19 cellular contexts compared by ENCODE assay signal in genomic region chr5:78109891-78110324, GRCh38.
DNase-seq lines count a peak whose midpoint lies in the region; ATAC-seq, FAIRE-seq and TF ChIP-seq lines count a peak whose summit lies in the region.
"Had no signal": no experiment of that assay in that cellular context is flagged by ENCODE, and none has a peak within 500 bp of the region (broad histone marks: within the 10 kb centered on the region; RNA-seq: fewer than 3 reads in every experiment).

No MANE protein-coding gene starts in this region.

- H3K27ac ChIP-seq in naive thymus-derived CD4-positive, alpha-beta T cell (ENCODE audit: low read depth, low read length): no peak overlapping the region
- H3K27ac ChIP-seq: BLaER1 treated with 17β-estradiol and CSF1 and Interleukin-3, amounts not matched to agents 10 nM and 100 nM; epithelial cell of prostate; hepatocyte; thoracic aorta had no signal

- no peak for FAIRE-seq in D721Med (lab: Jason Lieb, UNC)

- intact Hi-C loops in activated B cell treated with CpG ODN at 0.5 μM for 24 hours (cut with micrococcal nuclease): loop anchor here (1.0 to 5.0 kb wide), 7 partner anchors 113 to 872 kb away; partner anchors contain the start of genes AP3B1, SCAMP1 and TBCA
- intact Hi-C loops in naive thymus-derived CD4-positive, alpha-beta T cell (cut with micrococcal nuclease): no loop called here

- CTCF ChIA-PET in activated B cell treated with CpG ODN at 0.5 μM for 24 hours (lab: Charles Lee): no interaction called here
- CTCF ChIA-PET in naive thymus-derived CD4-positive, alpha-beta T cell (lab: Charles Lee): no interaction called here

- H3K9me3 Mint-ChIP-seq in activated B cell treated with CpG ODN at 0.5 μM for 24 hours: no peaks in the 10 kb centered on the region
- H3K9me3 Mint-ChIP-seq in naive thymus-derived CD4-positive, alpha-beta T cell: no peaks in the 10 kb centered on the region
- H3K9me3 Mint-ChIP-seq: neural crest cell had no signal

- H3K36me3 Mint-ChIP-seq in activated B cell treated with CpG ODN at 0.5 μM for 24 hours (ENCODE audit: low read depth): peaks cover 27% of the 10 kb centered on the region
- H3K36me3 Mint-ChIP-seq in naive thymus-derived CD4-positive, alpha-beta T cell: peaks cover 21 to 62% (median 36%) of the 10 kb centered on the region in 5 donors

- H3K4me1 ChIP-seq in naive thymus-derived CD4-positive, alpha-beta T cell (ENCODE audit: control insufficient read depth in 2 of 2, insufficient read depth in 2 of 2, low read length in 2 of 2): no peaks in the 10 kb centered on the region

- no peak for TF ChIP-seq CTCF in activated B cell treated with CpG ODN at 0.5 μM for 24 hours (IDR thresholded peaks at IDR 0.05)
- TF ChIP-seq CTCF in D721Med (IDR thresholded peaks at IDR 0.05; ENCODE audit: insufficient read depth, missing control alignments): no peak

- no peaks in the 10 kb centered on the region for H3K9me3 ChIP-seq in naive thymus-derived CD4-positive, alpha-beta T cell (ENCODE audit: control insufficient read depth in 2 of 3, low read length in 3 of 3)
- H3K9me3 ChIP-seq: BLaER1 treated with 17β-estradiol and CSF1 and Interleukin-3, amounts not matched to agents 10 nM and 100 nM; thoracic aorta had no signal

- H3K27me3 ChIP-seq in naive thymus-derived CD4-positive, alpha-beta T cell (ENCODE audit: control insufficient read depth in 2 of 2, insufficient read depth in 2 of 2, low read length in 2 of 2): no peaks in the 10 kb centered on the region
- H3K27me3 ChIP-seq: BLaER1 treated with 17β-estradiol and CSF1 and Interleukin-3, amounts not matched to agents 10 nM and 100 nM; hepatocyte had no signal

- peak overlapping the region; percentile 75 for H3K4me3 Mint-ChIP-seq in activated B cell treated with CpG ODN at 0.5 μM for 24 hours
- no peak overlapping the region for H3K4me3 Mint-ChIP-seq in naive thymus-derived CD4-positive, alpha-beta T cell
- H3K4me3 Mint-ChIP-seq: activated naive CD8-positive, alpha-beta T cell; neural crest cell had no signal

- H3K4me3 ChIP-seq in naive thymus-derived CD4-positive, alpha-beta T cell (ENCODE audit: low read length): no peak overlapping the region
- H3K4me3 ChIP-seq: BLaER1 treated with 17β-estradiol and CSF1 and Interleukin-3, amounts not matched to agents 10 nM and 100 nM; hepatocyte; thoracic aorta had no signal

- peaks cover 0 to 7% (median 0%) of the 10 kb centered on the region in 3 experiments for H3K36me3 ChIP-seq in naive thymus-derived CD4-positive, alpha-beta T cell (ENCODE audit: control insufficient read depth in 2 of 3, insufficient read depth in 3 of 3, low read length in 3 of 3)

- POLR2A ChIA-PET in activated B cell treated with CpG ODN at 0.5 μM for 24 hours (lab: Charles Lee): no interaction called here
- POLR2A ChIA-PET in naive thymus-derived CD4-positive, alpha-beta T cell (lab: Charles Lee): no interaction called here

- ATAC-seq in GM18517 (IDR thresholded peaks at IDR 0.05; ENCODE audit: unreplicated experiment) (peak; percentile 63), GM21529 (IDR thresholded peaks at IDR 0.05; ENCODE audit: unreplicated experiment) (peak; percentile 72), HG03342 (IDR thresholded peaks at IDR 0.05; ENCODE audit: unreplicated experiment) (peak; percentile 69), activated B cell treated with CpG ODN at 0.5 μM for 24 hours (ENCODE audit: low read depth) (peak; percentile 76)
- ATAC-seq in naive thymus-derived CD4-positive, alpha-beta T cell: no peak
- ATAC-seq: left ventricle myocardium superior had no signal

- peak overlapping the region; percentile 87 for H3K27ac Mint-ChIP-seq in activated B cell treated with CpG ODN at 0.5 μM for 24 hours
- no peak overlapping the region for H3K27ac Mint-ChIP-seq in naive thymus-derived CD4-positive, alpha-beta T cell
- H3K27ac Mint-ChIP-seq: activated naive CD8-positive, alpha-beta T cell had no signal

- H3K27me3 Mint-ChIP-seq in activated B cell treated with CpG ODN at 0.5 μM for 24 hours: no peaks in the 10 kb centered on the region
- H3K27me3 Mint-ChIP-seq in naive thymus-derived CD4-positive, alpha-beta T cell: no peaks in the 10 kb centered on the region
- H3K27me3 Mint-ChIP-seq: activated naive CD8-positive, alpha-beta T cell had no signal

- peaks cover 69% of the 10 kb centered on the region for H3K4me1 Mint-ChIP-seq in activated B cell treated with CpG ODN at 0.5 μM for 24 hours
- H3K4me1 Mint-ChIP-seq in naive thymus-derived CD4-positive, alpha-beta T cell: peaks cover 0 to 9% (median 0%) of the 10 kb centered on the region in 7 donors
- H3K4me1 Mint-ChIP-seq: neural crest cell had no signal

- DNase-seq in activated B cell treated with CpG ODN at 0.5 μM for 24 hours (no peak), OCI-M1 (lab: John Stamatoyannopoulos, UW) (no peak), nucleus accumbens (lab: John Stamatoyannopoulos, UW) (no peak), D721Med (ENCODE audit: insufficient read length, low spot score) (no peak)
- DNase-seq in naive thymus-derived CD4-positive, alpha-beta T cell: no peak
- DNase-seq: activated CD8-positive, alpha-beta memory T cell treated with anti-CD3 and anti-CD28 coated beads for 24 hours; cerebellar nuclear complex; left ventricle myocardium superior; NCI-H1092; NCI-H446 had no signal
